1 cellular context compared by ENCODE assay signal in the genomic region with DNA sequence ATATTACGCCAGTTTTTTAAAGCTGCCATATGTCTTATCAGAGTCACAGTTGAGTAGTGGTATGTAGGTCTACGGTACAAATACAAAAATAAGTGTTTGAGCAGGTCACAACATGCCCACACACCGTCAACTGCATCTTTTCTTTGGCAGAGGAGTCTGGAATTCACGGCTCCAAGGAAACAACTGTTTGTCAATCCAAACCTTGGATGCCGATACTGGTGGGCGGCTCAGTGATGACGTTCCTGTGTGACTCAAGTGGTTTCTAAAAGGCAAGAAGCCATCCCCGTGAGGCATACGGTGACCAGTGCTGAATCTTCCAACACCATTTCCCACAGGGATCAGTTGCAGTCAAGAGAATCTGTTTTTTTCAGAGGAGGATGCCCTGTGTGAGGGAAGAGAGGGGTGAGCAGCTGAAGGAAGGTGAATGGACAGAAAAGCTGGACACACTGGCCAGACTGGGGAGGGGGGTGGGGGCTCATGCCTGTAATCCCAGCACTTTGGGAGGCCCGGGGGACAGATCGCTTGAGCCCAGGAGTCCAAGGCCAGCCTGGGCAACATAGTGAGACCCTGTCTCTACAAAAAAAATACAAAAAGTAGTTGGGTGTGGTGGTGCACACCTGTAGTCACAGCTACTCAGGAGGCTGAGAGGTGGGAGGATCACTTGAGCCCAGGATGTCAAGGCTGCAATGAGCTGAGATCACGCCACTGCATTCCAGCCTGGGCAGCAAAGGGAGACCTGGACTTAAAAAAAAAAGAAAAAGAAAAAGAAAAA.
TF ChIP-seq lines count a peak whose summit lies in the region.

No MANE protein-coding gene starts in this region.

TF ChIP-seq in A549, 52 proteins besides CTCF, POLR2A, EP300 and RAD21:
- TF ChIP-seq HMGXB4 (CRISPR knock-in tag; IDR thresholded peaks at IDR 0.05; ENCODE audit: borderline replicate concordance) (no peak), POLR2AphosphoS2 (conservative IDR thresholded peaks at IDR 0.05; ENCODE audit: low read length) (no peak), HEYL (CRISPR knock-in tag; IDR thresholded peaks at IDR 0.05) (no peak), HOXA7 (CRISPR knock-in tag; IDR thresholded peaks at IDR 0.05) (no peak), JUN (IDR thresholded peaks at IDR 0.05) (no peak), GATA3 (IDR thresholded peaks at IDR 0.05; ENCODE audit: borderline replicate concordance) (no peak), ESRRA (IDR thresholded peaks at IDR 0.05; ENCODE audit: borderline replicate concordance, low read length) (no peak), HOXB5 (CRISPR knock-in tag; IDR thresholded peaks at IDR 0.05) (no peak), MAFK (IDR thresholded peaks at IDR 0.05; ENCODE audit: partially characterized antibody) (no peak), CHD2 (IDR thresholded peaks at IDR 0.05; ENCODE audit: low read length, partially characterized antibody) (no peak), TFCP2L1 (CRISPR knock-in tag; IDR thresholded peaks at IDR 0.05) (no peak), EHF (CRISPR knock-in tag; IDR thresholded peaks at IDR 0.05) (no peak), CHD4 (IDR thresholded peaks at IDR 0.05; ENCODE audit: borderline replicate concordance) (no peak)
- TF ChIP-seq, protein P1, sequence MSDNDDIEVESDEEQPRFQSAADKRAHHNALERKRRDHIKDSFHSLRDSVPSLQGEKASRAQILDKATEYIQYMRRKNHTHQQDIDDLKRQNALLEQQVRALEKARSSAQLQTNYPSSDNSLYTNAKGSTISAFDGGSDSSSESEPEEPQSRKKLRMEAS (IDR thresholded peaks at IDR 0.05): no peak
- TF ChIP-seq, protein P2, sequence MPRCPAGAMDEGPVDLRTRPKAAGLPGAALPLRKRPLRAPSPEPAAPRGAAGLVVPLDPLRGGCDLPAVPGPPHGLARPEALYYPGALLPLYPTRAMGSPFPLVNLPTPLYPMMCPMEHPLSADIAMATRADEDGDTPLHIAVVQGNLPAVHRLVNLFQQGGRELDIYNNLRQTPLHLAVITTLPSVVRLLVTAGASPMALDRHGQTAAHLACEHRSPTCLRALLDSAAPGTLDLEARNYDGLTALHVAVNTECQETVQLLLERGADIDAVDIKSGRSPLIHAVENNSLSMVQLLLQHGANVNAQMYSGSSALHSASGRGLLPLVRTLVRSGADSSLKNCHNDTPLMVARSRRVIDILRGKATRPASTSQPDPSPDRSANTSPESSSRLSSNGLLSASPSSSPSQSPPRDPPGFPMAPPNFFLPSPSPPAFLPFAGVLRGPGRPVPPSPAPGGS (IDR thresholded peaks at IDR 0.05): no peak
TF ChIP-seq in A549: peak in this region for 0.
